In genomic region chr12:62335801-62336200, GRCh38 we compare ENCODE assay signal across 1 cellular context.
TF ChIP-seq lines count a peak whose summit lies in the region.

No MANE protein-coding gene starts in this region.

TF ChIP-seq in GM12878, 131 proteins besides CTCF, POLR2A, EP300 and RAD21 (continued from another document):
- TF ChIP-seq, protein P1, sequence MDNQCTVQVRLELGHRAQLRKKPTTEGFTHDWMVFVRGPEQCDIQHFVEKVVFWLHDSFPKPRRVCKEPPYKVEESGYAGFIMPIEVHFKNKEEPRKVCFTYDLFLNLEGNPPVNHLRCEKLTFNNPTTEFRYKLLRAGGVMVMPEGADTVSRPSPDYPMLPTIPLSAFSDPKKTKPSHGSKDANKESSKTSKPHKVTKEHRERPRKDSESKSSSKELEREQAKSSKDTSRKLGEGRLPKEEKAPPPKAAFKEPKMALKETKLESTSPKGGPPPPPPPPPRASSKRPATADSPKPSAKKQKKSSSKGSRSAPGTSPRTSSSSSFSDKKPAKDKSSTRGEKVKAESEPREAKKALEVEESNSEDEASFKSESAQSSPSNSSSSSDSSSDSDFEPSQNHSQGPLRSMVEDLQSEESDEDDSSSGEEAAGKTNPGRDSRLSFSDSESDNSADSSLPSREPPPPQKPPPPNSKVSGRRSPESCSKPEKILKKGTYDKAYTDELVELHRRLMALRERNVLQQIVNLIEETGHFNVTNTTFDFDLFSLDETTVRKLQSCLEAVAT (IDR thresholded peaks at IDR 0.05): no peak
- no peak for TF ChIP-seq ZZZ3 (IDR thresholded peaks at IDR 0.05; ENCODE audit: control insufficient read depth, insufficient read length, low read depth)
- no peak for TF ChIP-seq TCF12 (IDR thresholded peaks at IDR 0.05; ENCODE audit: low read depth, low read length)
- no peak for TF ChIP-seq RAD51 (IDR thresholded peaks at IDR 0.05)
- TF ChIP-seq REST (IDR thresholded peaks at IDR 0.05; ENCODE audit: low read depth, low read length): no peak
- no peak for TF ChIP-seq POLR2AphosphoS2 (IDR thresholded peaks at IDR 0.05; ENCODE audit: low read depth, low read length)
- no peak for TF ChIP-seq EGR1 (IDR thresholded peaks at IDR 0.05; ENCODE audit: borderline replicate concordance in 1 of 2, low read depth in 2 of 2, low read length in 2 of 2)
- TF ChIP-seq PKNOX1 (IDR thresholded peaks at IDR 0.05): no peak
- TF ChIP-seq ZNF592 (IDR thresholded peaks at IDR 0.05): no peak
- TF ChIP-seq ZNF384 (IDR thresholded peaks at IDR 0.05; ENCODE audit: borderline replicate concordance, low read depth, low read length): no peak
- TF ChIP-seq IRF3 (IDR thresholded peaks at IDR 0.05): no peak
